ENCODE assay signal across 8 cellular contexts in the genomic region with DNA sequence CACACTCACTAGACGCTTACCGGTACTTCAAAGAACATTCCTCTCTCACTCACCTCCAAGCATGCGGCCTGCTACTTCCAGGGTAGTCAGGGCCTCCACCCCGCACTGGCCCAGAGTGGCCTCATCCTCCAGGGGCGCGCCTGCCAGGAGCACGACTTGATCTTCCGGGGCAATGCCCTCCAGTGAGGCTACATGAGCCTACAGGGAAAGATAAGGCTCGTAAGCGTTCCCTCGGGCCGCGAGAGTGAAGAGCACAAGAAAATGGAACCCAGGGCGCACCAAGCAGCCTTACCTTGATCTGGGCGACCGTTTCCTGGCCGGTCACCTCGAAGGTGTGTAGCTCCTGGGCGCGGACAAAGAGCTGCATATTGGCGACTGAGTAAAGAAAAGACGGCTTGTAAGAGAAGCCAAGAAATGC. TPM values are rescaled to one million over a fixed set of nuclear protein-coding genes. Genes with fewer than 3 reads are reported as not detected.
DNase-seq lines count a peak whose midpoint lies in the region; TF ChIP-seq lines count a peak whose summit lies in the region.

No MANE protein-coding gene starts in this region.

- 1 to 2% (median 1%) methylated on average over 14 to 22 of the region's 22 CpGs for WGBS in spleen, 5 donors

- H3K4me3 ChIP-seq in iPS-15b (ENCODE audit: low read depth, low read length): peak overlapping the region; percentile 100
- peak overlapping the region; percentile 67 to 96 (median 86) for H3K4me3 ChIP-seq in spleen

- peak overlapping the region; percentile 92 to 98 (median 96) for H3K27ac ChIP-seq in spleen

- H3K27me3 ChIP-seq in iPS-15b (ENCODE audit: control insufficient read depth, insufficient read depth, low read length) (no peaks in the 10 kb centered on the region), spleen (replicated peaks in 1 of 7) (no peaks in the 10 kb centered on the region)

- no peaks in the 10 kb centered on the region for H3K27me3 Mint-ChIP-seq in activated T-helper 2 cell treated with anti-CD3 and anti-CD28 coated beads, Interferon-gamma antibody, Interleukin-2, Interleukin-4, amounts not matched to agents 10 μg/mL and 5 μg/mL and 100 μg/mL, durations not matched to agents 14 hours and 24 hours and 36 hours (ENCODE audit: low read depth)

- no peaks in the 10 kb centered on the region for H3K9me3 Mint-ChIP-seq in activated T-helper 2 cell treated with anti-CD3 and anti-CD28 coated beads, Interferon-gamma antibody, Interleukin-2, Interleukin-4, amounts not matched to agents 10 μg/mL and 5 μg/mL and 100 μg/mL, durations not matched to agents 14 hours and 24 hours and 36 hours

- peak overlapping the region; percentile 98 for H3K9ac ChIP-seq in iPS-15b (ENCODE audit: low read depth, low read length)

- H3K4me1 ChIP-seq in iPS-15b (ENCODE audit: control insufficient read depth, insufficient read depth, low read length) (no peaks in the 10 kb centered on the region), spleen (peaks cover 18 to 82% (median 55%) of the 10 kb centered on the region in 6 donors)

- H3K9me3 ChIP-seq in iPS-15b (ENCODE audit: control insufficient read depth, insufficient read depth, low read length): no peaks in the 10 kb centered on the region
- no peaks in the 10 kb centered on the region for H3K9me3 ChIP-seq in spleen

- H3K27ac Mint-ChIP-seq in activated T-helper 2 cell treated with anti-CD3 and anti-CD28 coated beads, Interferon-gamma antibody, Interleukin-2, Interleukin-4, amounts not matched to agents 10 μg/mL and 5 μg/mL and 100 μg/mL, durations not matched to agents 14 hours and 24 hours and 36 hours: peak overlapping the region; percentile 98

- no peak for TF ChIP-seq POLR2A in spleen (IDR thresholded peaks at IDR 0.05)

- DNase-seq in activated effector memory CD4-positive, alpha-beta T cell treated with anti-CD3 and anti-CD28 coated beads, Interleukin-2, amount 50 U/mL, for 16 hours: peak; percentile 79
- no peak for DNase-seq in activated effector memory CD4-positive, alpha-beta T cell treated with Interleukin-2 at 50 U/mL for 16 hours
- peak; percentile 24 for DNase-seq in activated T-helper 2 cell treated with anti-CD3 and anti-CD28 coated beads, Interferon-gamma antibody, Interleukin-2, Interleukin-4, amounts not matched to agents 10 μg/mL and 5 μg/mL and 100 μg/mL, durations not matched to agents 14 hours and 24 hours and 36 hours (ENCODE audit: low spot score)
- peak; percentile 86 for DNase-seq in spleen
- no peak for DNase-seq in NCI-H345 treated with DMSO at 0.1 percent for 48 hours (lab: John Stamatoyannopoulos, UW; ENCODE audit: unreplicated experiment)
- no peak for DNase-seq in activated CD4-positive, CD25-positive, alpha-beta regulatory T cell (lab: John Stamatoyannopoulos, UW)
- no peak for DNase-seq in DMS79 (lab: John Stamatoyannopoulos, UW)

- H3K36me3 ChIP-seq in iPS-15b (ENCODE audit: control insufficient read depth, insufficient read depth, low read length) (peaks cover 44% of the 10 kb centered on the region), spleen (peaks cover under 1 to 65% (median 52%) of the 10 kb centered on the region in 6 donors)

- intact Hi-C loops in activated T-helper 2 cell treated with anti-CD3 and anti-CD28 coated beads, Interferon-gamma antibody, Interleukin-2, Interleukin-4, amounts not matched to agents 10 μg/mL and 5 μg/mL and 100 μg/mL, durations not matched to agents 14 hours and 24 hours and 36 hours (cut with micrococcal nuclease): no loop called here
- intact Hi-C loops in spleen (cut with DNase I; ENCODE audit: low total_unique reads): no loop called here

- no peak for TF ChIP-seq CTCF in spleen (IDR thresholded peaks at IDR 0.05 in 8 of 11, conservative IDR thresholded peaks at IDR 0.05 in 3 of 11)

- H3K36me3 Mint-ChIP-seq in activated T-helper 2 cell treated with anti-CD3 and anti-CD28 coated beads, Interferon-gamma antibody, Interleukin-2, Interleukin-4, amounts not matched to agents 10 μg/mL and 5 μg/mL and 100 μg/mL, durations not matched to agents 14 hours and 24 hours and 36 hours (ENCODE audit: low read depth): peaks cover 74% of the 10 kb centered on the region

- peak overlapping the region; percentile 100 for H3K4me3 Mint-ChIP-seq in activated T-helper 2 cell treated with anti-CD3 and anti-CD28 coated beads, Interferon-gamma antibody, Interleukin-2, Interleukin-4, amounts not matched to agents 10 μg/mL and 5 μg/mL and 100 μg/mL, durations not matched to agents 14 hours and 24 hours and 36 hours (ENCODE audit: low read depth)

- H3K4me1 Mint-ChIP-seq in activated T-helper 2 cell treated with anti-CD3 and anti-CD28 coated beads, Interferon-gamma antibody, Interleukin-2, Interleukin-4, amounts not matched to agents 10 μg/mL and 5 μg/mL and 100 μg/mL, durations not matched to agents 14 hours and 24 hours and 36 hours (ENCODE audit: low read depth): peaks cover 24% of the 10 kb centered on the region

RNA-seq across cellular contexts. Expression of a gene that starts 0.5 kb away (rescaled TPM):
- total RNA-seq in activated T-helper 2 cell treated with anti-CD3 and anti-CD28 coated beads, Interferon-gamma antibody, Interleukin-2, Interleukin-4, amounts not matched to agents 10 μg/mL and 5 μg/mL and 100 μg/mL, durations not matched to agents 14 hours and 24 hours and 36 hours: 1,016 and 1,034 TPM in 2 replicates
- total RNA-seq in spleen: 1,000 to 10,000 TPM in 1 of 7 donors, 100 to 1,000 TPM in 6; 528 to 1,008 (median 809) TPM
- polyA plus RNA-seq in spleen: 1,000 to 10,000 TPM; 1,501 to 2,170 (median 2,090) TPM

RNA-seq across cellular contexts. Expression of a gene that starts 0.7 kb away (rescaled TPM):
- total RNA-seq in activated T-helper 2 cell treated with anti-CD3 and anti-CD28 coated beads, Interferon-gamma antibody, Interleukin-2, Interleukin-4, amounts not matched to agents 10 μg/mL and 5 μg/mL and 100 μg/mL, durations not matched to agents 14 hours and 24 hours and 36 hours: 66.6 and 67.1 TPM in 2 replicates
- 10 to 100 TPM; 31.9 to 51.2 (median 40.8) TPM for total RNA-seq in spleen
- polyA plus RNA-seq in spleen: 10 to 100 TPM; 20.0 to 42.4 (median 30.8) TPM

RNA-seq across cellular contexts. Expression of a gene that starts 4.0 kb away (rescaled TPM):
- total RNA-seq in activated T-helper 2 cell treated with anti-CD3 and anti-CD28 coated beads, Interferon-gamma antibody, Interleukin-2, Interleukin-4, amounts not matched to agents 10 μg/mL and 5 μg/mL and 100 μg/mL, durations not matched to agents 14 hours and 24 hours and 36 hours: 11.3 and 12.8 TPM in 2 replicates
- 10 to 100 TPM in 4 of 7 donors, 1 to 10 TPM in 3; 7.9 to 16.4 (median 10.2) TPM for total RNA-seq in spleen
- 10 to 100 TPM; 19.1 to 21.1 (median 19.2) TPM for polyA plus RNA-seq in spleen

RNA-seq across cellular contexts. Expression of a gene that starts 9.8 kb away (rescaled TPM):
- 34.4 and 36.9 TPM in 2 replicates for total RNA-seq in activated T-helper 2 cell treated with anti-CD3 and anti-CD28 coated beads, Interferon-gamma antibody, Interleukin-2, Interleukin-4, amounts not matched to agents 10 μg/mL and 5 μg/mL and 100 μg/mL, durations not matched to agents 14 hours and 24 hours and 36 hours
- 10 to 100 TPM in 6 of 7 donors, 1 to 10 TPM in 1; 8.9 to 29.7 (median 13.9) TPM for total RNA-seq in spleen
- 10 to 100 TPM; 14.1 to 16.9 (median 14.5) TPM for polyA plus RNA-seq in spleen

RNA-seq across cellular contexts. Expression of a gene that starts 12.9 kb away (rescaled TPM):
- total RNA-seq in activated T-helper 2 cell treated with anti-CD3 and anti-CD28 coated beads, Interferon-gamma antibody, Interleukin-2, Interleukin-4, amounts not matched to agents 10 μg/mL and 5 μg/mL and 100 μg/mL, durations not matched to agents 14 hours and 24 hours and 36 hours: 40.1 and 42.2 TPM in 2 replicates
- total RNA-seq in spleen: 100 to 1,000 TPM in 5 of 7 donors, 10 to 100 TPM in 2; 90.9 to 152 (median 110) TPM
- 10 to 100 TPM; 35.1 to 62.8 (median 53.6) TPM for polyA plus RNA-seq in spleen

Comparison
In these comparisons a context has a peak if more than half of its experiments do, and no peak if none do; other contexts are left out.
1. DNase-seq: peak in activated effector memory CD4-positive, alpha-beta T cell treated with anti-CD3 and anti-CD28 coated beads, Interleukin-2, amount 50 U/mL, for 16 hours (single experiment), activated T-helper 2 cell treated with anti-CD3 and anti-CD28 coated beads, Interferon-gamma antibody, Interleukin-2, Interleukin-4, amounts not matched to agents 10 μg/mL and 5 μg/mL and 100 μg/mL, durations not matched to agents 14 hours and 24 hours and 36 hours (single experiment) and spleen (single experiment); none in activated effector memory CD4-positive, alpha-beta T cell treated with Interleukin-2 at 50 U/mL for 16 hours (single experiment), NCI-H345 treated with DMSO at 0.1 percent for 48 hours (single experiment), activated CD4-positive, CD25-positive, alpha-beta regulatory T cell (0 of 4) and DMS79 (single experiment).